In genomic region chr4:39655866-39656265, GRCh38 we compare ENCODE assay signal across 16 cellular contexts. TPM values are rescaled to one million over a fixed set of nuclear protein-coding genes. Genes with fewer than 3 reads are reported as not detected.
DNase-seq lines count a peak whose midpoint lies in the region; ATAC-seq and TF ChIP-seq lines count a peak whose summit lies in the region.
"Had no signal": no experiment of that assay in that cellular context is flagged by ENCODE, and none has a peak within 500 bp of the region (broad histone marks: within the 10 kb centered on the region; RNA-seq: fewer than 3 reads in every experiment).

No MANE protein-coding gene starts in this region.

- WGBS in psoas muscle, 3 donors: 79 to 88% (median 87%) methylated on average over 3 of the region's 3 CpGs

- H3K27ac ChIP-seq in C4-2B: 0 out of 2 replicates have a peak overlapping the region, but pooled peaks have one; percentile 15
- H3K27ac ChIP-seq in psoas muscle: no peak overlapping the region
- H3K27ac ChIP-seq: neutrophil had no signal

- intact Hi-C loops in psoas muscle (cut with DNase I): no loop called here

- DNase-seq in fibroblast of the aortic adventitia (ENCODE audit: low read depth) (peak; percentile 12), psoas muscle (no peak), Ammon's horn (ENCODE audit: low spot score) (no peak), occipital lobe (lab: John Stamatoyannopoulos, UW) (no peak), NCI-H1105 treated with DMSO at 0.1 percent for 48 hours (lab: John Stamatoyannopoulos, UW) (no peak)
- DNase-seq: activated naive CD4-positive, alpha-beta T cell; AML-193; cerebellar nuclear complex; DMS53; hypothalamus; NCI-H2029 treated with DMSO at 0.1 percent for 48 hours; stimulated activated CD8-positive, alpha-beta memory T cell treated with anti-CD3 and anti-CD28 coated beads, Interleukin-4, amount 100 ng/mL, for 48 hours had no signal

- H3K4me1 ChIP-seq in psoas muscle: no peaks in the 10 kb centered on the region

- H3K9me3 ChIP-seq in psoas muscle: no peaks in the 10 kb centered on the region
- H3K9me3 ChIP-seq: neutrophil had no signal

- H3K4me3 ChIP-seq in fibroblast of the aortic adventitia (ENCODE audit: low read depth, low read length): no peak overlapping the region
- no peak overlapping the region for H3K4me3 ChIP-seq in psoas muscle

- no peaks in the 10 kb centered on the region for H3K27me3 ChIP-seq in psoas muscle (ENCODE audit: insufficient read depth in 3 of 3, low read length in 2 of 3)
- H3K27me3 ChIP-seq: neutrophil had no signal

- TF ChIP-seq CTCF in C4-2B (conservative IDR thresholded peaks at IDR 0.05) (no peak), fibroblast of the aortic adventitia (IDR thresholded peaks at IDR 0.05; ENCODE audit: insufficient read depth, low read length) (no peak), psoas muscle (IDR thresholded peaks at IDR 0.05) (no peak)

- ATAC-seq in HG03354 (IDR thresholded peaks at IDR 0.05; ENCODE audit: poor library complexity, severe bottlenecking, unreplicated experiment) (peak; percentile 53), psoas muscle (peak in 3 of 4 donors; percentile 42 to 72 (median 49)), HG02981 (IDR thresholded peaks at IDR 0.05; ENCODE audit: unreplicated experiment) (no peak)

- peaks cover 0 to 12% of the 10 kb centered on the region in 2 donors for H3K36me3 ChIP-seq in psoas muscle (ENCODE audit: insufficient read depth in 1 of 2, low read depth in 1 of 2)
- H3K36me3 ChIP-seq: neutrophil had no signal

RNA-seq across cellular contexts. Expression of gene SMIM14, which starts 17.2 kb away (rescaled TPM):
- 121 and 122 TPM in 2 replicates for total RNA-seq in fibroblast of the aortic adventitia (ENCODE audit: low replicate concordance)
- total RNA-seq in psoas muscle: 1 to 10 TPM; 4.2 to 7.7 (median 6.5) TPM
- 1 to 10 TPM; 2.2 to 8.4 (median 3.1) TPM for polyA plus RNA-seq in psoas muscle
- 59.9 TPM for total RNA-seq in occipital lobe

RNA-seq across cellular contexts. Expression of gene UBE2K, which starts 42.1 kb away (rescaled TPM):
- total RNA-seq in fibroblast of the aortic adventitia (ENCODE audit: low replicate concordance): 22.7 and 27.7 TPM in 2 replicates
- 10 to 100 TPM; 45.9 to 75.9 (median 61.5) TPM for total RNA-seq in psoas muscle
- 10 to 100 TPM; 24.5 to 69.1 (median 39.1) TPM for polyA plus RNA-seq in psoas muscle
- 93.7 TPM for total RNA-seq in occipital lobe
